In the genomic region with DNA sequence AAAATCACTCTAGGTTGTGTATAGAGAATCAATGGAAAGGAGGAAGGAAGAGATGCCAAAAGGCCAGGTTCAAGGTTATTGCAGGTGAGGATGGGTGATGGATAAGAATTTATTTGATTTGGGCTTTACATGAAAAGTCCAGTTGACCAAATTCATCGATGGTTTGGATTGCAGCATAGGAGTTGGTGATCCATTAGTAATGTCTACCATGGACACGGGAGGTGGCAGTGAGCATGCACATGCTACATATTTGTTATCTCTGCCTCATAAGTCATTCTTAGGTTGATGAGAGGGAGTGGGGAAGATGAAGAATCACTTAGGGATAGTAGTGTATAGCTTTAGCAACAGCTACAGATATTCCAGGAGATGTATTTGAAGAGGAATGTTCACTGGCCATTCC, we compare ENCODE assay signal across 22 cellular contexts.
DNase-seq lines count a peak whose midpoint lies in the region; ATAC-seq, FAIRE-seq and TF ChIP-seq lines count a peak whose summit lies in the region.
"Had no signal": no experiment of that assay in that cellular context is flagged by ENCODE, and none has a peak within 500 bp of the region (broad histone marks: within the 10 kb centered on the region; RNA-seq: fewer than 3 reads in every experiment).

No MANE protein-coding gene starts in this region.

- DNase-seq in K562 (ENCODE audit: extremely low read depth in 1 of 4, low spot score in 3 of 4) (no peak), glutamatergic neuron (no peak), NCI-H1105 (lab: John Stamatoyannopoulos, UW) (no peak), left lung (no peak), NCI-H526 treated with DMSO at 0.1 percent for 48 hours (lab: John Stamatoyannopoulos, UW) (no peak)
- DNase-seq: AML-193; Caco-2; Calu3; CD4-positive, alpha-beta T cell; CD8-positive, alpha-beta T cell; DMS79 treated with DMSO at 0.1 percent for 48 hours; GF-D8 had no signal

- CTCF ChIA-PET in HEK293 (lab: Yijun Ruan, JAX) (interaction anchor here (0.6 kb wide), 1 partner anchor 132 kb away, joined by 3 read pairs; no protein-coding TSS in a partner anchor), K562 (lab: Yijun Ruan, JAX; ENCODE audit: low intra/inter-chr PET ratio) (no interaction called here)

- H3K36me3 ChIP-seq in HEK293 (ENCODE audit: control insufficient read depth in 2 of 2, insufficient read depth in 1 of 2, low read length in 2 of 2) = no peaks in the 10 kb centered on the region
- no peaks in the 10 kb centered on the region for H3K36me3 ChIP-seq in K562 (ENCODE audit: control insufficient read depth, insufficient read depth, low read length)
- H3K36me3 ChIP-seq in left lung = no peaks in the 10 kb centered on the region
- H3K36me3 ChIP-seq: BLaER1 treated with 17β-estradiol and CSF1 and Interleukin-3, amounts not matched to agents 10 nM and 100 nM had no signal

- TF ChIP-seq RAD21 in K562 (CRISPR knock-in tag; conservative IDR thresholded peaks at IDR 0.05 in 1 of 2, IDR thresholded peaks at IDR 0.05 in 1 of 2) = no peak

- no peak overlapping the region for H2AFZ ChIP-seq in K562 (ENCODE audit: low read depth, low read length)

- peaks cover 9% of the 10 kb centered on the region for H3K27me3 Mint-ChIP-seq in glutamatergic neuron (ENCODE audit: unreplicated experiment)

- 0 out of 2 replicates have a peak, but pooled peaks cover 9% of the 10 kb centered on the region for H4K20me1 ChIP-seq in K562 (replicated peaks; ENCODE audit: control insufficient read depth, insufficient read depth, low read length)
- H4K20me1 ChIP-seq: BLaER1 treated with 17β-estradiol and CSF1 and Interleukin-3, amounts not matched to agents 10 nM and 100 nM had no signal

- POLR2A ChIA-PET in HEK293 (lab: Yijun Ruan, JAX) (no interaction called here), K562 (lab: Yijun Ruan, JAX) (interaction anchor here (1.0 kb wide), 1 partner anchor 13 kb away, joined by 3 read pairs; no protein-coding TSS in a partner anchor)

- H3K9ac ChIP-seq in K562 (ENCODE audit: insufficient read depth in 1 of 2, low read depth in 2 of 2, low read length in 2 of 2) = no peak overlapping the region
- H3K9ac ChIP-seq: BLaER1 treated with 17β-estradiol and CSF1 and Interleukin-3, amounts not matched to agents 10 nM and 100 nM had no signal

- no peak for TF ChIP-seq CTCF in HEK293 (tag by site-specific recombination; IDR thresholded peaks at IDR 0.05)
- TF ChIP-seq CTCF in K562 (IDR thresholded peaks at IDR 0.05 in 2 of 3, conservative IDR thresholded peaks at IDR 0.05 in 1 of 3; ENCODE audit: insufficient read depth in 2 of 3, low read depth in 1 of 3, low read length in 3 of 3) = no peak
- no peak for TF ChIP-seq CTCF in glutamatergic neuron (IDR thresholded peaks at IDR 0.05; ENCODE audit: partially characterized antibody, unreplicated experiment)
- TF ChIP-seq CTCF in left lung (IDR thresholded peaks at IDR 0.05) = no peak

- H3K9me1 ChIP-seq in K562 (ENCODE audit: control insufficient read depth, insufficient read depth, low read length) = no peaks in the 10 kb centered on the region

- H3K4me1 ChIP-seq in HEK293 (ENCODE audit: control insufficient read depth, insufficient read depth, low read length) = no peaks in the 10 kb centered on the region
- no peaks in the 10 kb centered on the region for H3K4me1 ChIP-seq in K562 (replicated peaks in 1 of 2; ENCODE audit: control insufficient read depth in 2 of 2, insufficient read depth in 2 of 2, low read length in 2 of 2)
- no peaks in the 10 kb centered on the region for H3K4me1 ChIP-seq in left lung
- H3K4me1 ChIP-seq: A549; BLaER1 treated with 17β-estradiol and CSF1 and Interleukin-3, amounts not matched to agents 10 nM and 100 nM; Caco-2 had no signal

- peaks cover 26% of the 10 kb centered on the region for H3K4me1 Mint-ChIP-seq in glutamatergic neuron (ENCODE audit: low read depth, unreplicated experiment)
- H3K4me1 Mint-ChIP-seq: B cell had no signal

- H3K27ac ChIP-seq in HEK293 (ENCODE audit: extremely low read depth, low read depth, low read length) = no peak overlapping the region
- no peak overlapping the region for H3K27ac ChIP-seq in K562 (ENCODE audit: extremely low read depth, low read depth, low read length)
- no peak overlapping the region for H3K27ac ChIP-seq in left lung
- H3K27ac ChIP-seq: 22Rv1; A549; BLaER1 treated with 17β-estradiol and CSF1 and Interleukin-3, amounts not matched to agents 10 nM and 100 nM; C4-2B had no signal

- no peak for FAIRE-seq in K562 (lab: Jason Lieb, UNC)
- FAIRE-seq: A549, D721Med, G401.6, GM12891, GM19239 had no signal

- peak overlapping the region; percentile 2 for H3K4me3 Mint-ChIP-seq in glutamatergic neuron (ENCODE audit: unreplicated experiment)
- H3K4me3 Mint-ChIP-seq: B cell; CD4-positive, alpha-beta T cell; CD8-positive, alpha-beta T cell had no signal

- H3K4me3 ChIP-seq in HEK293 (ENCODE audit: low read depth, low read length) (no peak overlapping the region), K562 (no peak overlapping the region), left lung (no peak overlapping the region)
- H3K4me3 ChIP-seq: A549; BLaER1 treated with 17β-estradiol and CSF1 and Interleukin-3, amounts not matched to agents 10 nM and 100 nM had no signal

- intact Hi-C loops in K562 (cut with micrococcal nuclease) = no loop called here
- intact Hi-C loops in left lung (cut with DNase I) = no loop called here

- no peak for TF ChIP-seq EP300 in K562 (IDR thresholded peaks at IDR 0.05; ENCODE audit: low read length)

- in situ Hi-C loops in K562 (cut with MboI) = no loop called here

- H3K27ac Mint-ChIP-seq in glutamatergic neuron (ENCODE audit: unreplicated experiment) = no peak overlapping the region
- H3K27ac Mint-ChIP-seq: B cell; CD4-positive, alpha-beta T cell; CD8-positive, alpha-beta T cell had no signal

- ATAC-seq in K562 (no peak), left lung (no peak)
- ATAC-seq: A549; CD8-positive, alpha-beta T cell had no signal

- no peak for TF ChIP-seq POLR2A in K562 (conservative IDR thresholded peaks at IDR 0.05)

- WGBS in K562 (ENCODE audit: insufficient coverage, low coverage, missing lambda C conversion rate) = 0% methylated on average over 2 of the region's 2 CpGs

- H3K4me2 ChIP-seq in K562 (ENCODE audit: insufficient read depth, low read length) = no peak overlapping the region
- H3K4me2 ChIP-seq: A549; BLaER1 treated with 17β-estradiol and CSF1 and Interleukin-3, amounts not matched to agents 10 nM and 100 nM had no signal

- H3K36me3 Mint-ChIP-seq in glutamatergic neuron (ENCODE audit: unreplicated experiment) = peaks cover 9% of the 10 kb centered on the region
- H3K36me3 Mint-ChIP-seq: CD8-positive, alpha-beta T cell had no signal

- H3K27me3 ChIP-seq in K562 (ENCODE audit: control insufficient read depth in 2 of 2, insufficient read depth in 2 of 2, low read length in 2 of 2) (peaks cover 17 to 63% of the 10 kb centered on the region in 2 experiments; a peak in 4 of 5 replicates), left lung (peaks cover 0 to 48% of the 10 kb centered on the region in 2 donors)
- H3K27me3 ChIP-seq: BLaER1 treated with 17β-estradiol and CSF1 and Interleukin-3, amounts not matched to agents 10 nM and 100 nM had no signal

- peaks cover 9% of the 10 kb centered on the region for H3K9me3 Mint-ChIP-seq in glutamatergic neuron (ENCODE audit: unreplicated experiment)
- H3K9me3 Mint-ChIP-seq: CD4-positive, alpha-beta T cell; CD8-positive, alpha-beta T cell had no signal

- H3K9me3 ChIP-seq in HEK293 (ENCODE audit: control insufficient read depth, insufficient read depth, low read depth, low read length) (no peaks in the 10 kb centered on the region), K562 (replicated peaks; ENCODE audit: control insufficient read depth, insufficient read depth, low read depth, low read length) (no peaks in the 10 kb centered on the region), left lung (no peaks in the 10 kb centered on the region)
- H3K9me3 ChIP-seq: A549; BLaER1 treated with 17β-estradiol and CSF1 and Interleukin-3, amounts not matched to agents 10 nM and 100 nM; Caco-2 had no signal

- no TSS peak for BruUV-seq in K562 (replicated peaks; lab: Mats Ljungman, UMichigan)

- no peaks in the 10 kb centered on the region for H3K79me2 ChIP-seq in K562 (ENCODE audit: control insufficient read depth, insufficient read depth, low read length)

TF ChIP-seq in HEK293, 187 proteins besides CTCF, POLR2A, EP300 and RAD21 (continues in another document):
- no peak for TF ChIP-seq ZFP37 (tag by site-specific recombination; IDR thresholded peaks at IDR 0.05)
- TF ChIP-seq, protein P1, sequence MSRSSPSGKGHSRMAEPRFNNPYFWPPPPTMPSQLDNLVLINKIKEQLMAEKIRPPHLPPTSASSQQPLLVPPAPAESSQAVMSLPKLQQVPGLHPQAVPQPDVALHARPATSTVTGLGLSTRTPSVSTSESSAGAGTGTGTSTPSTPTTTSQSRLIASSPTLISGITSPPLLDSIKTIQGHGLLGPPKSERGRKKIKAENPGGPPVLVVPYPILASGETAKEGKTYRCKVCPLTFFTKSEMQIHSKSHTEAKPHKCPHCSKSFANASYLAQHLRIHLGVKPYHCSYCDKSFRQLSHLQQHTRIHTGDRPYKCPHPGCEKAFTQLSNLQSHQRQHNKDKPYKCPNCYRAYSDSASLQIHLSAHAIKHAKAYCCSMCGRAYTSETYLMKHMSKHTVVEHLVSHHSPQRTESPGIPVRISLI (tag by site-specific recombination; IDR thresholded peaks at IDR 0.05) = no peak

TF ChIP-seq in K562, 482 proteins besides CTCF, POLR2A, EP300 and RAD21 (continues in another document):
- no peak for TF ChIP-seq ZNF217 (CRISPR knock-in tag; IDR thresholded peaks at IDR 0.05)
- TF ChIP-seq, protein P2, sequence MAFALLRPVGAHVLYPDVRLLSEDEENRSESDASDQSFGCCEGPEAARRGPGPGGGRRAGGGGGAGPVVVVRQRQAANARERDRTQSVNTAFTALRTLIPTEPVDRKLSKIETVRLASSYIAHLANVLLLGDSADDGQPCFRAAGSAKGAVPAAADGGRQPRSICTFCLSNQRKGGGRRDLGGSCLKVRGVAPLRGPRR (CRISPR knock-in tag; IDR thresholded peaks at IDR 0.05) = no peak
- no peak for TF ChIP-seq POLR3G (IDR thresholded peaks at IDR 0.05; ENCODE audit: extremely low read depth, insufficient read length, insufficient replicate concordance)
- no peak for TF ChIP-seq PHB (CRISPR knock-in tag; IDR thresholded peaks at IDR 0.05)
- no peak for TF ChIP-seq KLF1 (tag; IDR thresholded peaks at IDR 0.05)
- peak; percentile 75; the same call in 1 of the 2 replicates for TF ChIP-seq ZNF23 (CRISPR knock-in tag; IDR thresholded peaks at IDR 0.05)
- no peak for TF ChIP-seq TCF7L2 (IDR thresholded peaks at IDR 0.05; ENCODE audit: low read depth, low read length)
- TF ChIP-seq ZNF263 (CRISPR knock-in tag; IDR thresholded peaks at IDR 0.05; ENCODE audit: borderline replicate concordance) = no peak
